In genomic region chr12:27337376-27337775, GRCh38 we compare ENCODE assay signal across 12 cellular contexts. TPM values are rescaled to one million over a fixed set of nuclear protein-coding genes. Genes with fewer than 3 reads are reported as not detected.
DNase-seq lines count a peak whose midpoint lies in the region; ATAC-seq, FAIRE-seq and TF ChIP-seq lines count a peak whose summit lies in the region.
"Had no signal": no experiment of that assay in that cellular context is flagged by ENCODE, and none has a peak within 500 bp of the region (broad histone marks: within the 10 kb centered on the region; RNA-seq: fewer than 3 reads in every experiment).

No MANE protein-coding gene starts in this region.

- no peak overlapping the region for H4K8ac ChIP-seq in neuronal stem cell (ENCODE audit: low read depth, low read length)

- no peaks in the 10 kb centered on the region for H3K27me3 ChIP-seq in GM12878 (replicated peaks in 1 of 2; ENCODE audit: control insufficient read depth in 2 of 2, insufficient read depth in 2 of 2, low read length in 1 of 2)
- H3K27me3 ChIP-seq in neuronal stem cell (ENCODE audit: control insufficient read depth in 3 of 3, insufficient read depth in 3 of 3, low read depth in 1 of 3, low read length in 3 of 3), result peaks cover 0 to 15% (median 0%) of the 10 kb centered on the region in 3 experiments
- H3K27me3 ChIP-seq in effector memory CD4-positive, alpha-beta T cell (replicated peaks; ENCODE audit: control insufficient read depth, insufficient read depth, low read length, poor library complexity, severe bottlenecking), result peaks cover 2% of the 10 kb centered on the region

- H4K20me1 ChIP-seq in GM12878 (ENCODE audit: control insufficient read depth, insufficient read depth), result no peaks in the 10 kb centered on the region

- H2BK120ac ChIP-seq in neuronal stem cell (ENCODE audit: low read depth, low read length), result no peak overlapping the region

- H3K18ac ChIP-seq in neuronal stem cell (ENCODE audit: low read length), result no peak overlapping the region

- POLR2A ChIA-PET in HEK293 (lab: Yijun Ruan, JAX), result no interaction called here
- POLR2A ChIA-PET in GM12878 (lab: Charles Lee), result interaction anchor here (0.5 to 1.0 kb wide), 6 partner anchors 10 to 849 kb away, joined by 3 to 5 read pairs (median 4); no protein-coding TSS in a partner anchor
- POLR2A ChIA-PET in T-cell (lab: Charles Lee), result no interaction called here

- no peak for TF ChIP-seq EP300 in GM12878 (IDR thresholded peaks at IDR 0.05; ENCODE audit: borderline replicate concordance in 1 of 2, control insufficient read depth in 1 of 2, low read depth in 2 of 2, low read length in 2 of 2)

- no peak overlapping the region for H2BK5ac ChIP-seq in neuronal stem cell (ENCODE audit: low read length)

- 36% methylated on average over 1 of the region's 1 CpG for whole genome bisulfite sequencing in GM12878 (ENCODE audit: insufficient coverage, insufficient replicate concordance, low lambda C conversion rate, missing lambda C conversion rate)
- no CpG with 5 or more reads among the region's 1 CpG for WGBS in neuronal stem cell (ENCODE audit: extremely low coverage in 2 of 2, insufficient read length in 2 of 2, insufficient replicate concordance in 1 of 2), 2 donors

- no peak for TF ChIP-seq RAD21 in GM12878 (IDR thresholded peaks at IDR 0.05; ENCODE audit: insufficient read depth, low read depth, low read length)

- intact Hi-C loops in GM12878 (cut with micrococcal nuclease; ENCODE audit: unreplicated experiment), result no loop called here

- BruUV-seq in GM12878 (replicated peaks; lab: Mats Ljungman, UMichigan), result no TSS peak

- 0 out of 2 replicates have a peak, but pooled peaks cover 7% of the 10 kb centered on the region for H3K4me1 ChIP-seq in HEK293 (ENCODE audit: control insufficient read depth, insufficient read depth, low read length)
- H3K4me1 ChIP-seq in GM12878 (ENCODE audit: control insufficient read depth, insufficient read depth, low read length), result peaks cover 24% of the 10 kb centered on the region
- peaks cover 2% of the 10 kb centered on the region in 2 donors for H3K4me1 ChIP-seq in neuronal stem cell (ENCODE audit: control insufficient read depth in 2 of 2, insufficient read depth in 1 of 2, low read depth in 1 of 2, low read length in 2 of 2)
- peaks cover 4% of the 10 kb centered on the region for H3K4me1 ChIP-seq in effector memory CD4-positive, alpha-beta T cell (ENCODE audit: control insufficient read depth, insufficient read depth, low read length, poor library complexity, severe bottlenecking)

- no peak overlapping the region for H2AFZ ChIP-seq in GM12878 (ENCODE audit: control insufficient read depth, low read depth, low read length)
- H2AFZ ChIP-seq in neuronal stem cell (ENCODE audit: low read length), result no peak overlapping the region

- no peak overlapping the region for H2BK15ac ChIP-seq in neuronal stem cell (ENCODE audit: low read length)

- CTCF ChIA-PET in HEK293 (lab: Yijun Ruan, JAX), result no interaction called here
- CTCF ChIA-PET in GM12878 (lab: Yijun Ruan, JAX), result interaction anchor here (0.8 to 2.9 kb wide), 6 partner anchors 11 to 48 kb away, joined by 3 to 10 read pairs (median 5); no protein-coding TSS in a partner anchor
- CTCF ChIA-PET in T-cell (lab: Charles Lee), result no interaction called here

- in situ Hi-C loops in GM12878 (cut with MboI), result no loop called here

- peaks cover 2% of the 10 kb centered on the region for H3K9me3 Mint-ChIP-seq in glutamatergic neuron (ENCODE audit: unreplicated experiment)
- H3K9me3 Mint-ChIP-seq in T-cell, result no peaks in the 10 kb centered on the region
- H3K9me3 Mint-ChIP-seq: CD8-positive, alpha-beta T cell had no signal

- H3K4me3 Mint-ChIP-seq in glutamatergic neuron (ENCODE audit: unreplicated experiment), result no peak overlapping the region
- H3K4me3 Mint-ChIP-seq in T-cell, result no peak overlapping the region
- H3K4me3 Mint-ChIP-seq: CD8-positive, alpha-beta T cell had no signal

- no peak overlapping the region for H4K91ac ChIP-seq in neuronal stem cell (ENCODE audit: low read depth, low read length, poor library complexity)

- H3K36me3 ChIP-seq in HEK293 (ENCODE audit: control insufficient read depth in 2 of 2, insufficient read depth in 1 of 2, low read length in 2 of 2) (no peaks in the 10 kb centered on the region; a peak in 1 of 3 replicates), GM12878 (ENCODE audit: control insufficient read depth in 2 of 2, insufficient read depth in 2 of 2, low read length in 1 of 2) (no peaks in the 10 kb centered on the region), neuronal stem cell (replicated peaks in 1 of 2; ENCODE audit: control insufficient read depth in 2 of 2, insufficient read depth in 2 of 2, low read length in 2 of 2) (no peaks in the 10 kb centered on the region)
- no peaks in the 10 kb centered on the region for H3K36me3 ChIP-seq in effector memory CD4-positive, alpha-beta T cell (ENCODE audit: control insufficient read depth, insufficient read depth, low read length)

- no peaks in the 10 kb centered on the region for H3K79me1 ChIP-seq in neuronal stem cell (ENCODE audit: low read depth, low read length)

- H3K4me3 ChIP-seq in HEK293 (ENCODE audit: low read depth, low read length) (no peak overlapping the region), GM12878 (peak overlapping the region; percentile 14; the same call in 1 of the 2 replicates), neuronal stem cell (ENCODE audit: low read length in 2 of 2) (no peak overlapping the region)
- H3K4me3 ChIP-seq in effector memory CD4-positive, alpha-beta T cell (ENCODE audit: insufficient read depth, low read depth, low read length, poor library complexity, severe bottlenecking), result no peak overlapping the region
- H3K4me3 ChIP-seq: HAP-1 had no signal

- TF ChIP-seq POLR2A in GM12878 (IDR thresholded peaks at IDR 0.05; ENCODE audit: low read depth, low read length), result no peak

- H3K27ac ChIP-seq in HEK293 (ENCODE audit: extremely low read depth, low read depth, low read length) (no peak overlapping the region), GM12878 (ENCODE audit: control insufficient read depth, insufficient read depth) (peak overlapping the region; percentile 45; the same call in 1 of the 2 replicates), neuronal stem cell (replicated peaks; ENCODE audit: low read length) (no peak overlapping the region)
- no peak overlapping the region for H3K27ac ChIP-seq in effector memory CD4-positive, alpha-beta T cell (ENCODE audit: insufficient read depth, low read length, poor library complexity, severe bottlenecking)

- H3K23ac ChIP-seq in neuronal stem cell (ENCODE audit: low read depth, low read length, poor library complexity), result no peak overlapping the region

- RAD21 ChIA-PET in GM12878 (lab: Charles Lee; ENCODE audit: unreplicated experiment), result interaction anchor here (0.7 to 1.8 kb wide), 7 partner anchors 14 to 322 kb away, joined by 3 to 6 read pairs (median 3); no protein-coding TSS in a partner anchor

- ATAC-seq in GM12878, result no peak
- no peak for ATAC-seq in T-cell (replicated peaks in 1 of 4)
- ATAC-seq in HG02610 (IDR thresholded peaks at IDR 0.05; ENCODE audit: unreplicated experiment), result no peak
- ATAC-seq: CD8-positive, alpha-beta T cell had no signal

- peaks cover 5% of the 10 kb centered on the region for H3K4me1 Mint-ChIP-seq in glutamatergic neuron (ENCODE audit: low read depth, unreplicated experiment)
- H3K4me1 Mint-ChIP-seq in T-cell, result peaks cover 9 to 11% (median 10%) of the 10 kb centered on the region in 3 donors

- no peak overlapping the region for H3K27ac Mint-ChIP-seq in glutamatergic neuron (ENCODE audit: unreplicated experiment)
- no peak overlapping the region for H3K27ac Mint-ChIP-seq in T-cell
- H3K27ac Mint-ChIP-seq: CD8-positive, alpha-beta T cell had no signal

- H3K36me3 Mint-ChIP-seq in glutamatergic neuron (ENCODE audit: unreplicated experiment) (no peaks in the 10 kb centered on the region), T-cell (no peaks in the 10 kb centered on the region)
- H3K36me3 Mint-ChIP-seq: CD8-positive, alpha-beta T cell had no signal

- H3K9ac ChIP-seq in GM12878 (ENCODE audit: control insufficient read depth, insufficient read depth, low read length) (no peak overlapping the region), neuronal stem cell (ENCODE audit: low read depth, low read length, poor library complexity) (no peak overlapping the region)

- peaks cover 96% of the 10 kb centered on the region for H3K79me2 ChIP-seq in GM12878 (ENCODE audit: control insufficient read depth, insufficient read depth, low read length)

- no peak overlapping the region for H2AK5ac ChIP-seq in neuronal stem cell (ENCODE audit: low read depth, low read length)

- H3K4me2 ChIP-seq in GM12878 (ENCODE audit: control insufficient read depth, insufficient read depth), result peak overlapping the region; percentile 49
- H3K4me2 ChIP-seq in neuronal stem cell (ENCODE audit: insufficient read depth, low read length, poor library complexity, severe bottlenecking), result no peak overlapping the region

- SMC1A ChIA-PET in GM12878 (lab: Charles Lee; ENCODE audit: uncharacterized antibody, unreplicated experiment), result interaction anchor here (0.7 to 20.9 kb wide), 15 partner anchors 8 to 327 kb away, joined by 3 to 207 read pairs (median 5); no protein-coding TSS in a partner anchor

- no peak overlapping the region for H3K14ac ChIP-seq in neuronal stem cell (ENCODE audit: low read length)

- peak overlapping the region; percentile 35 for H2BK12ac ChIP-seq in neuronal stem cell (ENCODE audit: low read length)

- TF ChIP-seq CTCF in HEK293 (tag by site-specific recombination; IDR thresholded peaks at IDR 0.05) (no peak), GM12878 (IDR thresholded peaks at IDR 0.05 in 2 of 3, conservative IDR thresholded peaks at IDR 0.05 in 1 of 3; ENCODE audit: control insufficient read depth in 2 of 3, extremely low read depth in 1 of 3, insufficient read depth in 1 of 3, low read depth in 3 of 3, low read length in 3 of 3) (no peak), glutamatergic neuron (IDR thresholded peaks at IDR 0.05; ENCODE audit: partially characterized antibody, unreplicated experiment) (no peak)

- H3K9me3 ChIP-seq in HEK293 (ENCODE audit: control insufficient read depth, insufficient read depth, low read depth, low read length), result no peaks in the 10 kb centered on the region
- H3K9me3 ChIP-seq in GM12878 (replicated peaks; ENCODE audit: control insufficient read depth, insufficient read depth, low read length), result no peaks in the 10 kb centered on the region
- H3K9me3 ChIP-seq in neuronal stem cell (replicated peaks in 1 of 2; ENCODE audit: control insufficient read depth in 2 of 2, insufficient read depth in 1 of 2, low read depth in 1 of 2, low read length in 2 of 2), result peaks cover 2 to 7% of the 10 kb centered on the region in 2 donors
- H3K9me3 ChIP-seq in effector memory CD4-positive, alpha-beta T cell (ENCODE audit: control insufficient read depth, low read length), result no peaks in the 10 kb centered on the region

- H3K27me3 Mint-ChIP-seq in glutamatergic neuron (ENCODE audit: unreplicated experiment), result peaks cover 8% of the 10 kb centered on the region
- peaks cover 17 to 26% of the 10 kb centered on the region in 2 donors for H3K27me3 Mint-ChIP-seq in T-cell

- no peak for FAIRE-seq in GM12878 (lab: Jason Lieb, UNC)

- no peak overlapping the region for H3K4ac ChIP-seq in neuronal stem cell (ENCODE audit: low read length)

- DNase-seq in GM12878 (ENCODE audit: low read depth, low spot score), result no peak
- DNase-seq in glutamatergic neuron, result peak; percentile 42
- no peak for DNase-seq in neuronal stem cell (ENCODE audit: low spot score)
- no peak for DNase-seq in effector memory CD4-positive, alpha-beta T cell
- no peak for DNase-seq in stimulated activated CD8-positive, alpha-beta memory T cell treated with anti-CD3 and anti-CD28 coated beads, Interleukin-4, amount 100 ng/mL, for 48 hours
- no peak for DNase-seq in T-cell
- DNase-seq: CD8-positive, alpha-beta T cell; NCI-H1436 treated with DMSO at 0.1 percent for 48 hours; NCI-H774 had no signal

RNA-seq across cellular contexts. Expression of gene BMAL2, which starts 4.7 kb away (rescaled TPM):
- total RNA-seq in GM12878 (2013; cell fraction: nucleolus; rRNA removed), result 49.7 and 52.1 TPM in 2 replicates
- total RNA-seq in GM12878 (2014; rRNA removed) (37.2 and 40.4 TPM in 2 replicates), GM12878 (2014; rRNA removed; fragmentation: Illumina TruSeq; extraction: Trizol) (53.6 TPM in 2 replicates), GM12878 (2021) (47.2 and 51.7 TPM in 2 replicates), glutamatergic neuron (ENCODE audit: unreplicated experiment) (5.3 TPM), T-cell (1 to 10 TPM in 1 of 5 donors, under 1 TPM in 4; 0.28 to 1.2 (median 0.70) TPM)
- polyA plus RNA-seq in GM12878 (2011; ENCODE audit: low read depth), result 13.3 TPM
- polyA plus RNA-seq in GM12878 (2011; rRNA removed) (48.0 and 80.9 TPM in 2 replicates), GM12878 (2014; fragmentation: Illumina TruSeq; extraction: Trizol) (33.9 and 41.1 TPM in 2 replicates), GM12878 (2014; fragmentation: Nextera tagmentation; extraction: Ambion mirVana) (10 to 100 TPM in 1 of 2 experiments, 1 to 10 TPM in 1; 7.9 to 13.1 TPM), GM12878 (2014; rRNA removed) (19.2 and 25.2 TPM in 2 replicates), GM12878 (2016; fragmentation: Nextera tagmentation; extraction: Ambion mirVana) (10 to 100 TPM; 17.6 to 38.1 TPM)
- 14.4 and 15.3 TPM in 2 replicates for polyA plus RNA-seq in GM12878 (2011; cell fraction: cytosol; rRNA removed)
- 14.0 and 16.0 TPM in 2 replicates for polyA plus RNA-seq in GM12878 (2011; cell fraction: nucleus; rRNA removed)
- 17.7 and 25.6 TPM in 2 replicates for polyA plus RNA-seq in GM12878 (2012)
- 32.5 and 45.8 TPM in 2 replicates for polyA minus RNA-seq in GM12878 (2011; rRNA and poly(A)+ RNA removed)
- 22.6 and 33.0 TPM in 2 replicates for polyA minus RNA-seq in GM12878 (2011; cell fraction: cytosol; rRNA and poly(A)+ RNA removed)
- polyA minus RNA-seq in GM12878 (2011; cell fraction: nucleus; rRNA and poly(A)+ RNA removed), result 14.7 and 16.2 TPM in 2 replicates
- 4.0 TPM for polyA plus RNA-seq in neuronal stem cell (2013, experiment 1 of 2)
- 4.3 TPM for polyA plus RNA-seq in neuronal stem cell (2013, experiment 2 of 2)
- total RNA-seq: CD8-positive, alpha-beta T cell had no signal
